20 cellular contexts compared by ENCODE assay signal in genomic region chr2:96685285-96685591, GRCh38. TPM values are rescaled to one million over a fixed set of nuclear protein-coding genes. Genes with fewer than 3 reads are reported as not detected.
A peak's percentile ranks its signal among the peaks of the same experiment; 100 is the strongest.
DNase-seq lines count a peak whose midpoint lies in the region; ATAC-seq and TF ChIP-seq lines count a peak whose summit lies in the region.
"Had no signal": no experiment of that assay in that cellular context is flagged by ENCODE, and none has a peak within 500 bp of the region (broad histone marks: within the 10 kb centered on the region; RNA-seq: fewer than 3 reads in every experiment).

No MANE protein-coding gene starts in this region.

- ATAC-seq in gastroesophageal sphincter (peak; percentile 7), HG02884 (IDR thresholded peaks at IDR 0.05; ENCODE audit: unreplicated experiment) (no peak)
- ATAC-seq: activated T-helper 17 cell treated with anti-CD3 and anti-CD28 coated beads, Interleukin-2, amount 50 U/mL, for 72 hours; esophagus mucosa; natural killer cell treated with Interleukin-12 subunit alpha and Interleukin-12 subunit beta and Interleukin-15 and Interleukin-18, amount 100 ng/mL, for 72 hours had no signal

- no peak for TF ChIP-seq POLR2A in gastroesophageal sphincter (IDR thresholded peaks at IDR 0.05)
- TF ChIP-seq POLR2A in ovary (IDR thresholded peaks at IDR 0.05) = no peak

- TF ChIP-seq CTCF in gastroesophageal sphincter (IDR thresholded peaks at IDR 0.05) (no peak), ovary (IDR thresholded peaks at IDR 0.05) (no peak), coronary artery (IDR thresholded peaks at IDR 0.05) (no peak)

- intact Hi-C loops in ovary (cut with DNase I) = no loop called here

- DNase-seq in NCI-H82 (lab: John Stamatoyannopoulos, UW) = peak; percentile 49
- no peak for DNase-seq in NCI-H82 treated with DMSO at 0.1 percent for 48 hours (lab: John Stamatoyannopoulos, UW; ENCODE audit: unreplicated experiment)
- peak; percentile 33 for DNase-seq in NCI-H345 treated with DMSO at 0.1 percent for 48 hours (lab: John Stamatoyannopoulos, UW; ENCODE audit: unreplicated experiment)
- DNase-seq in ovary = peak in 3 of 5 donors; percentile 33 to 58 (median 42)
- no peak for DNase-seq in coronary artery (ENCODE audit: low spot score)
- no peak for DNase-seq in NCI-H2196 treated with DMSO at 0.1 percent for 48 hours (lab: John Stamatoyannopoulos, UW; ENCODE audit: unreplicated experiment)
- DNase-seq: effector CD8-positive, alpha-beta T cell; GDM1; kidney glomerular epithelial cell; NCI-H1694; NCI-H446 had no signal

- no peaks in the 10 kb centered on the region for H3K9me3 ChIP-seq in gastroesophageal sphincter
- H3K9me3 ChIP-seq in ovary = no peaks in the 10 kb centered on the region

- H3K27ac ChIP-seq in gastroesophageal sphincter (no peak overlapping the region), ovary (no peak overlapping the region), coronary artery (no peak overlapping the region)
- H3K27ac ChIP-seq: C4-2B, SK-N-MC, VCaP had no signal

- H3K4me3 ChIP-seq in gastroesophageal sphincter (no peak overlapping the region), ovary (no peak overlapping the region), coronary artery (no peak overlapping the region)
- H3K4me3 ChIP-seq: SK-N-MC had no signal

- no peaks in the 10 kb centered on the region for H3K36me3 ChIP-seq in gastroesophageal sphincter
- no peaks in the 10 kb centered on the region for H3K36me3 ChIP-seq in ovary

- TF ChIP-seq EP300 in gastroesophageal sphincter (IDR thresholded peaks at IDR 0.05) (no peak), ovary (IDR thresholded peaks at IDR 0.05) (no peak)

- H3K4me1 ChIP-seq in gastroesophageal sphincter = peaks cover 0 to 9% (median 4%) of the 10 kb centered on the region in 3 donors
- peaks cover 12% of the 10 kb centered on the region for H3K4me1 ChIP-seq in ovary (ENCODE audit: insufficient read depth)

- peaks cover 30% of the 10 kb centered on the region for H3K27me3 ChIP-seq in gastroesophageal sphincter
- no peaks in the 10 kb centered on the region for H3K27me3 ChIP-seq in ovary

- WGBS in gastroesophageal sphincter (ENCODE audit: low coverage in 1 of 2), 2 donors = no CpG with 5 or more reads among the region's 10 CpGs
- WGBS in ovary, 3 donors = 1 to 3% (median 3%) methylated on average over 9 to 10 of the region's 10 CpGs

RNA-seq across cellular contexts. Expression of gene FER1L5, which starts 42.7 kb away (rescaled TPM):
- total RNA-seq in gastroesophageal sphincter = not detected
- under 1 TPM; 0.12 to 0.80 (median 0.34) TPM for total RNA-seq in ovary
- polyA plus RNA-seq in ovary = under 1 TPM; 0.08 to 0.23 TPM
- total RNA-seq: activated T-helper 17 cell treated with anti-CD3 and anti-CD28 coated beads, Interleukin-2, amount 50 U/mL, for 72 hours; glomerular endothelial cell; natural killer cell treated with Interleukin-12 subunit alpha and Interleukin-12 subunit beta and Interleukin-15 and Interleukin-18, amount 100 ng/mL, for 72 hours had no signal

RNA-seq across cellular contexts. Expression of gene KANSL3, which starts 47.1 kb away (rescaled TPM):
- 10 to 100 TPM; 50.9 to 66.7 (median 60.6) TPM for total RNA-seq in gastroesophageal sphincter
- total RNA-seq in ovary = 10 to 100 TPM; 34.5 to 55.7 (median 48.4) TPM
- polyA plus RNA-seq in ovary = 10 to 100 TPM; 28.0 to 39.5 TPM

RNA-seq across cellular contexts. Expression of gene LMAN2L, which starts 54.6 kb away (rescaled TPM):
- total RNA-seq in gastroesophageal sphincter = 10 to 100 TPM; 18.1 to 22.9 (median 21.5) TPM
- total RNA-seq in ovary = 10 to 100 TPM; 14.8 to 29.4 (median 22.5) TPM
- 10 to 100 TPM; 23.1 to 41.6 TPM for polyA plus RNA-seq in ovary

Comparison
In these comparisons a context has a peak if more than half of its experiments do, and no peak if none do; other contexts are left out.
1. DNase-seq: peak in NCI-H82 (single experiment), NCI-H345 treated with DMSO at 0.1 percent for 48 hours (single experiment) and ovary (3 of 5); none in NCI-H82 treated with DMSO at 0.1 percent for 48 hours (single experiment), coronary artery (single experiment) and NCI-H2196 treated with DMSO at 0.1 percent for 48 hours (single experiment).